In the genomic region with DNA sequence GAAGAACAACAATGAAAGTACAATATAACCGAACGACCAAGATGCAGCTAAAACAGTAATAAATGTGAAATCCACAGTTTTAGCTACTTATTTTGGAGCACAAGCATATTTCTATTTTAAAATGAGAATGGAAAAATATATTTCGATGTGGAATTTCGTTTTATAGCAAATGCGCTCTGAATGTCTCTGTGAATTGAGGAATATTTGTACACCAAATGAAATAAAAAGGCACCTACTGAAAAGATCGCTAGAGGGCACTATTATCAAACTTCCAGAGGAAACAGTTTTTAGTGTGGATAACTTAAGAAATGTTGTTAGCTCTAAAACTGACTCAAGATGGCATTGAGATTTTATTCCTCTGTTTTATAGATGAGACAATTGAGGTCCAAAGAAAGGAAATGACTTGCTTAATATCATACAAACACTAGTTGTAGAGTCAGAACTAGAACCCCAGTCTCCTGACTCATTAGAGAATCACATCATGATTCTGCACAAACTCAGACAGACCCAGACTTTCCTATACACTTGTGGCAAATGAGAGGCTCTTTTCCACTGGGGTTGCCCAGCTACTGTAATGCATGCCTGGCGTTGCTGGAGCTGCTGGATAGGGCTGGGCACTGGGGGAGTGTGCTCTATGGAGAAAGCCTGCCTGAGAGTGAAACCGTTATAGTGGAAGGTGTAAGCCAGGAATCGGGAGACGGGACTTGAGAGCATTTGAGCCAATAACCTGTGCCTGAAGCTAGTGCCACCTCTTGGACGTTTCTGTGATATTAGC, we compare ENCODE assay signal across 7 cellular contexts. TPM values are rescaled to one million over a fixed set of nuclear protein-coding genes. Genes with fewer than 3 reads are reported as not detected.
A peak's percentile ranks its signal among the peaks of the same experiment; 100 is the strongest.
DNase-seq lines count a peak whose midpoint lies in the region; ATAC-seq and TF ChIP-seq lines count a peak whose summit lies in the region.

No MANE protein-coding gene starts in this region.

- intact Hi-C loops in Panc1 (cut with micrococcal nuclease; ENCODE audit: unreplicated experiment): loop anchor here (1.0 to 5.0 kb wide), 3 partner anchors 158 to 464 kb away; no protein-coding TSS in a partner anchor

- in situ Hi-C loops in Panc1 (cut with HindIII; ENCODE audit: low pct_unique_long_range_greater_than_20kb, low sequenced_read_pairs): no loop called here

- no peaks in the 10 kb centered on the region; the same call in 1 of the 2 replicates for H3K36me3 ChIP-seq in Panc1 (ENCODE audit: control insufficient read depth, insufficient read depth, low read length)

- H3K27ac ChIP-seq in Panc1 (ENCODE audit: low read length): peak overlapping the region; percentile 44; the same call in 1 of the 2 replicates

- POLR2A ChIA-PET in Panc1 (lab: Charles Lee): no interaction called here

- H3K4me3 ChIP-seq in Panc1 (ENCODE audit: low read depth in 2 of 2, low read length in 2 of 2): peak overlapping the region; percentile 24 to 44

- no peaks in the 10 kb centered on the region for H3K9me3 ChIP-seq in Panc1 (ENCODE audit: control insufficient read depth, insufficient read depth, low read depth, low read length)

- no TSS peak for BruUV-seq in Panc1 (replicated peaks; lab: Mats Ljungman, UMichigan)

- no peaks in the 10 kb centered on the region for H3K27me3 ChIP-seq in Panc1 (ENCODE audit: control insufficient read depth, insufficient read depth, low read length)

- CTCF ChIA-PET in Panc1 (lab: Charles Lee): interaction anchor here (0.6 to 2.4 kb wide), 11 partner anchors 32 to 1253 kb away, joined by 3 to 15 read pairs (median 7); no protein-coding TSS in a partner anchor

- TF ChIP-seq CTCF in Panc1 (IDR thresholded peaks at IDR 0.05): peak; percentile 78

- DNase-seq in GM03348 (ENCODE audit: low spot score): peak; percentile 55
- DNase-seq in Kasumi-1 (lab: John Stamatoyannopoulos, UW): peak; percentile 80 to 92
- peak; percentile 58 for DNase-seq in Panc1 (ENCODE audit: low read depth, low spot score)
- peak; percentile 17 for DNase-seq in brain pericyte (ENCODE audit: low read depth, low spot score)
- peak; percentile 59 for DNase-seq in iris pigment epithelial cell (ENCODE audit: low read depth)
- DNase-seq in stimulated activated CD4-positive, alpha-beta T cell treated with anti-CD3 and anti-CD28 coated beads, Interleukin-15, amount 100 ng/mL, for 24 hours: peak; percentile 64

- peak; percentile 92 for ATAC-seq in Panc1
- ATAC-seq in GM19324 (IDR thresholded peaks at IDR 0.05; ENCODE audit: low FRiP score, unreplicated experiment): no peak

- peaks cover 4% of the 10 kb centered on the region; the same call in 1 of the 2 replicates for H3K4me1 ChIP-seq in Panc1 (ENCODE audit: control insufficient read depth, insufficient read depth, low read length)

RNA-seq across cellular contexts. Expression of a gene that starts 51.9 kb away (rescaled TPM):
- total RNA-seq in Panc1 (2021; ENCODE audit: unreplicated experiment): 37.2 TPM
- polyA plus RNA-seq in Panc1 (2012; ENCODE audit: insufficient read length): 19.4 TPM

Comparison
In these comparisons a context has a peak if more than half of its experiments do, and no peak if none do; other contexts are left out.
1. DNase-seq: peak in every context shown above with its lines; median percentile 86 in Kasumi-1; 64 in stimulated activated CD4-positive, alpha-beta T cell treated with anti-CD3 and anti-CD28 coated beads, Interleukin-15, amount 100 ng/mL, for 24 hours; 59 in iris pigment epithelial cell; 58 in Panc1; 55 in GM03348; 17 in brain pericyte.